8 cellular contexts compared by ENCODE assay signal in genomic region chr6:136290406-136291010, GRCh38. TPM values are rescaled to one million over a fixed set of nuclear protein-coding genes. Genes with fewer than 3 reads are reported as not detected.
DNase-seq lines count a peak whose midpoint lies in the region; ATAC-seq, FAIRE-seq and TF ChIP-seq lines count a peak whose summit lies in the region.

No MANE protein-coding gene starts in this region.

- H3K14ac ChIP-seq in mesenchymal stem cell (ENCODE audit: low read length in 2 of 2): no peak overlapping the region

- no peak overlapping the region for H2BK12ac ChIP-seq in mesenchymal stem cell (ENCODE audit: low read length in 2 of 2)

- no peak for TF ChIP-seq POLR2A in A549 (IDR thresholded peaks at IDR 0.05; ENCODE audit: low read length)

- no peaks in the 10 kb centered on the region for H3K9me3 Mint-ChIP-seq in activated CD8-positive, alpha-beta T cell treated with anti-CD3 and anti-CD28 coated beads, Interleukin-2, amount 10 ng/mL, durations not matched to agents 7 days and 5 days (ENCODE audit: insufficient read depth)

- FAIRE-seq in A549 (lab: Jason Lieb, UNC): no peak

- H2AK5ac ChIP-seq in mesenchymal stem cell (ENCODE audit: low read length, severe bottlenecking): peak overlapping the region; percentile 12

- peak overlapping the region; percentile 99 for H3K4me3 ChIP-seq in A549
- peak overlapping the region; percentile 58 to 98 for H3K4me3 ChIP-seq in mesenchymal stem cell (ENCODE audit: insufficient read depth in 1 of 2, low read depth in 1 of 2, low read length in 2 of 2)

- no peak for TF ChIP-seq EP300 in A549 (IDR thresholded peaks at IDR 0.05)

- H3K4me1 ChIP-seq in A549 (peaks cover 15% of the 10 kb centered on the region; the same call in 2 of the 3 replicates), mesenchymal stem cell (ENCODE audit: control insufficient read depth, insufficient read depth, low read depth, low read length) (peaks cover 9% of the 10 kb centered on the region)

- peak overlapping the region; percentile 98 for H3K4me3 Mint-ChIP-seq in activated CD8-positive, alpha-beta T cell treated with anti-CD3 and anti-CD28 coated beads, Interleukin-2, amount 10 ng/mL, durations not matched to agents 7 days and 5 days

- H3K18ac ChIP-seq in mesenchymal stem cell (ENCODE audit: low read depth in 1 of 2, low read length in 2 of 2): peak overlapping the region; percentile 91 to 93

- POLR2A ChIA-PET in A549 (lab: Yijun Ruan, JAX): interaction anchor here (0.8 to 3.7 kb wide), 12 partner anchors 9 to 276 kb away, joined by 3 to 33 read pairs (median 4); partner anchors contain the start of gene MTFR2
- POLR2A ChIA-PET in activated CD8-positive, alpha-beta T cell treated with anti-CD3 and anti-CD28 coated beads, Interleukin-2, amount 10 ng/mL, durations not matched to agents 7 days and 5 days (lab: Charles Lee): interaction anchor here (0.6 to 6.1 kb wide), 42 partner anchors 8 to 1590 kb away, joined by 3 to 140 read pairs (median 6); partner anchors contain the start of genes AHI1, HBS1L, MAP3K5 and MTFR2

- H3K27me3 ChIP-seq in mesenchymal stem cell (ENCODE audit: control insufficient read depth in 1 of 2, insufficient read depth in 1 of 2, low read length in 2 of 2): no peaks in the 10 kb centered on the region

- H3K4me2 ChIP-seq in A549 (peak overlapping the region; percentile 84), mesenchymal stem cell (ENCODE audit: low read length, poor library complexity, severe bottlenecking) (peak overlapping the region; percentile 57)

- peak overlapping the region; percentile 65 for H4K91ac ChIP-seq in mesenchymal stem cell (ENCODE audit: low read length)

- H2BK15ac ChIP-seq in mesenchymal stem cell (ENCODE audit: low read depth, poor library complexity, severe bottlenecking): no peak overlapping the region

- peak overlapping the region; percentile 94 for H4K8ac ChIP-seq in mesenchymal stem cell (ENCODE audit: low read length)

- H3K9ac ChIP-seq in mesenchymal stem cell (ENCODE audit: low read length): peak overlapping the region; percentile 100

- peak overlapping the region in 1 of 2 experiments; percentile 87 for H3K4ac ChIP-seq in mesenchymal stem cell (ENCODE audit: low read depth in 1 of 2, low read length in 2 of 2)

- peak overlapping the region; percentile 100 for H3K27ac Mint-ChIP-seq in activated CD8-positive, alpha-beta T cell treated with anti-CD3 and anti-CD28 coated beads, Interleukin-2, amount 10 ng/mL, durations not matched to agents 7 days and 5 days

- no peak for TF ChIP-seq CTCF in A549 (IDR thresholded peaks at IDR 0.05)

- H3K27ac ChIP-seq in A549 (peak overlapping the region; percentile 99 to 100), mesenchymal stem cell (ENCODE audit: low read length, poor library complexity, severe bottlenecking) (peak overlapping the region; percentile 97)

- no peaks in the 10 kb centered on the region for H3K36me3 ChIP-seq in mesenchymal stem cell (ENCODE audit: control insufficient read depth in 1 of 2, insufficient read depth in 2 of 2, low read depth in 1 of 2, low read length in 2 of 2)

- H3K9me3 ChIP-seq in A549: no peaks in the 10 kb centered on the region
- no peaks in the 10 kb centered on the region for H3K9me3 ChIP-seq in mesenchymal stem cell (ENCODE audit: control insufficient read depth, low read length)

- H3K27me3 Mint-ChIP-seq in activated CD8-positive, alpha-beta T cell treated with anti-CD3 and anti-CD28 coated beads, Interleukin-2, amount 10 ng/mL, durations not matched to agents 7 days and 5 days (ENCODE audit: low read depth): no peaks in the 10 kb centered on the region

- TF ChIP-seq RAD21 in A549 (conservative IDR thresholded peaks at IDR 0.05 in 1 of 2, IDR thresholded peaks at IDR 0.05 in 1 of 2): no peak

- H3K79me1 ChIP-seq in mesenchymal stem cell (replicated peaks; ENCODE audit: low read length, poor library complexity, severe bottlenecking): no peaks in the 10 kb centered on the region

- 8% methylated on average over 22 of the region's 22 CpGs for WGBS in A549 (ENCODE audit: missing lambda C conversion rate)
- 11% methylated on average over 21 of the region's 22 CpGs for WGBS in mesenchymal stem cell

- CTCF ChIA-PET in A549 (lab: Yijun Ruan, JAX): interaction anchor here (1.0 to 1.4 kb wide), 3 partner anchors 13 to 260 kb away, joined by 3 to 5 read pairs (median 4); partner anchors contain the start of gene MAP7
- CTCF ChIA-PET in activated CD8-positive, alpha-beta T cell treated with anti-CD3 and anti-CD28 coated beads, Interleukin-2, amount 10 ng/mL, durations not matched to agents 7 days and 5 days (lab: Charles Lee): interaction anchor here (0.5 to 3.1 kb wide), 13 partner anchors 9 to 1146 kb away, joined by 3 to 17 read pairs (median 4); partner anchors contain the start of genes MAP3K5, MAP7 and MTFR2

- no peak overlapping the region for H3K23ac ChIP-seq in mesenchymal stem cell (ENCODE audit: low read length in 2 of 2)

- peaks cover 43% of the 10 kb centered on the region for H3K4me1 Mint-ChIP-seq in activated CD8-positive, alpha-beta T cell treated with anti-CD3 and anti-CD28 coated beads, Interleukin-2, amount 10 ng/mL, durations not matched to agents 7 days and 5 days (ENCODE audit: low read depth)

- no peak overlapping the region for H2AFZ ChIP-seq in mesenchymal stem cell (ENCODE audit: low read depth, low read length)

- ATAC-seq in A549 (peak; percentile 51 to 56), GM19023 (IDR thresholded peaks at IDR 0.05; ENCODE audit: unreplicated experiment) (peak; percentile 28), HG03439 (IDR thresholded peaks at IDR 0.05; ENCODE audit: unreplicated experiment) (peak; percentile 8)
- ATAC-seq in activated CD8-positive, alpha-beta T cell treated with anti-CD3 and anti-CD28 coated beads, Interleukin-2, amount 10 ng/mL, durations not matched to agents 7 days and 5 days: peak; percentile 45

- DNase-seq in A549 (ENCODE audit: low read depth in 1 of 2, low spot score in 1 of 2): peak; percentile 35 to 72
- peak; percentile 78 for DNase-seq in NCI-H774 (lab: John Stamatoyannopoulos, UW)
- DNase-seq in activated CD8-positive, alpha-beta T cell treated with anti-CD3 and anti-CD28 coated beads, Interleukin-2, amount 10 ng/mL, durations not matched to agents 7 days and 5 days: peak; percentile 91
- DNase-seq in effector CD8-positive, alpha-beta T cell (lab: John Stamatoyannopoulos, UW): peak; percentile 69
- peak; percentile 91 for DNase-seq in mesenchymal stem cell
- DNase-seq in stimulated activated CD8-positive, alpha-beta memory T cell treated with anti-CD3 and anti-CD28 coated beads, Interleukin-15, amount 100 ng/mL, for 1 hour (ENCODE audit: low read depth): peak; percentile 62

- no peak overlapping the region for H2BK5ac ChIP-seq in mesenchymal stem cell (ENCODE audit: low read depth, low read length, poor library complexity, severe bottlenecking)

- H3K36me3 Mint-ChIP-seq in activated CD8-positive, alpha-beta T cell treated with anti-CD3 and anti-CD28 coated beads, Interleukin-2, amount 10 ng/mL, durations not matched to agents 7 days and 5 days (ENCODE audit: low read depth): peaks cover 33% of the 10 kb centered on the region

- no peak overlapping the region for H2BK120ac ChIP-seq in mesenchymal stem cell (ENCODE audit: low read depth, low read length)

TF ChIP-seq in A549, 52 proteins besides CTCF, POLR2A, EP300 and RAD21:
- TF ChIP-seq E2F6 (IDR thresholded peaks at IDR 0.05; ENCODE audit: borderline replicate concordance, low read depth) (peak; percentile 63; the same call in 1 of the 2 replicates), PHF8 (IDR thresholded peaks at IDR 0.05; ENCODE audit: borderline replicate concordance, low read depth) (no peak), MAX (IDR thresholded peaks at IDR 0.05) (peak; percentile 41; the same call in 1 of the 2 replicates)

RNA-seq across cellular contexts. Expression of gene BCLAF1, which starts 0.9 kb away (rescaled TPM):
- polyA plus RNA-seq in A549 (2011; rRNA removed) (88.4 and 122 TPM in 2 replicates), A549 (2017; fragmentation: RNase III; extraction: RNeasy Plus Mini Kit Qiagen cat#74134 plus additional on column Dnase treatment) (96.0 to 106 TPM (median 98.3 TPM) in 3 replicates)
- polyA plus RNA-seq in A549 (2012; cell fraction: cytosol; rRNA removed): 13.4 and 14.5 TPM in 2 replicates
- 13.4 and 13.8 TPM in 2 replicates for polyA plus RNA-seq in A549 (2012; cell fraction: nucleus; rRNA removed)
- polyA minus RNA-seq in A549 (2011; rRNA and poly(A)+ RNA removed): 66.5 and 73.8 TPM in 2 replicates
- total RNA-seq in activated CD8-positive, alpha-beta T cell treated with anti-CD3 and anti-CD28 coated beads, Interleukin-2, amount 10 ng/mL, durations not matched to agents 7 days and 5 days: 100 to 1,000 TPM; 126 to 133 TPM
- 96.2 TPM for polyA plus RNA-seq in mesenchymal stem cell (2013, experiment 1 of 2)
- polyA plus RNA-seq in mesenchymal stem cell (2013, experiment 2 of 2): 93.1 TPM

RNA-seq across cellular contexts. Expression of gene MTFR2, which starts 40.4 kb away (rescaled TPM):
- polyA plus RNA-seq in A549 (2011; rRNA removed) (17.4 and 20.1 TPM in 2 replicates), A549 (2017; fragmentation: RNase III; extraction: RNeasy Plus Mini Kit Qiagen cat#74134 plus additional on column Dnase treatment) (11.3 to 11.8 TPM (median 11.6 TPM) in 3 replicates)
- polyA plus RNA-seq in A549 (2012; cell fraction: cytosol; rRNA removed): 17.4 and 17.6 TPM in 2 replicates
- 15.4 and 21.6 TPM in 2 replicates for polyA plus RNA-seq in A549 (2012; cell fraction: nucleus; rRNA removed)
- polyA minus RNA-seq in A549 (2011; rRNA and poly(A)+ RNA removed): 13.5 and 16.9 TPM in 2 replicates
- 10 to 100 TPM; 27.2 to 27.9 TPM for total RNA-seq in activated CD8-positive, alpha-beta T cell treated with anti-CD3 and anti-CD28 coated beads, Interleukin-2, amount 10 ng/mL, durations not matched to agents 7 days and 5 days
- polyA plus RNA-seq in mesenchymal stem cell (2013, experiment 1 of 2): 1.9 TPM
- polyA plus RNA-seq in mesenchymal stem cell (2013, experiment 2 of 2): 2.8 TPM

Comparison
In these comparisons a context has a peak if more than half of its experiments do, and no peak if none do; other contexts are left out.
1. Peak in every context shown above with its lines: DNase-seq, ATAC-seq, H3K4me3 ChIP-seq and H3K27ac ChIP-seq.